30 cellular contexts compared by ENCODE assay signal in genomic region chr17:5264930-5265329, GRCh38. TPM values are rescaled to one million over a fixed set of nuclear protein-coding genes. Genes with fewer than 3 reads are reported as not detected.
DNase-seq lines count a peak whose midpoint lies in the region; ATAC-seq, FAIRE-seq and TF ChIP-seq lines count a peak whose summit lies in the region.
"Had no signal": no experiment of that assay in that cellular context is flagged by ENCODE, and none has a peak within 500 bp of the region (broad histone marks: within the 10 kb centered on the region; RNA-seq: fewer than 3 reads in every experiment).

No MANE protein-coding gene starts in this region.

- H3K27me3 ChIP-seq in HepG2 (ENCODE audit: control insufficient read depth in 1 of 2, insufficient read depth in 2 of 2, low read length in 2 of 2) (no peaks in the 10 kb centered on the region), right lobe of liver (no peaks in the 10 kb centered on the region)
- H3K27me3 ChIP-seq: BLaER1 treated with 17β-estradiol and CSF1 and Interleukin-3, amounts not matched to agents 10 nM and 100 nM; MG63 had no signal

- 25% methylated on average over 5 of the region's 5 CpGs for WGBS in HepG2 (ENCODE audit: low lambda C conversion rate)
- WGBS in right lobe of liver (ENCODE audit: insufficient coverage, low coverage, low lambda C conversion rate, missing lambda C conversion rate): 88% methylated on average over 3 of the region's 5 CpGs

- no peaks in the 10 kb centered on the region for H3K79me2 ChIP-seq in HepG2 (ENCODE audit: insufficient read depth, low read length)

- H3K36me3 ChIP-seq in HepG2 (replicated peaks in 1 of 2; ENCODE audit: control insufficient read depth in 1 of 2, insufficient read depth in 2 of 2, low read length in 2 of 2) (no peaks in the 10 kb centered on the region), right lobe of liver (no peaks in the 10 kb centered on the region), mucosa of descending colon (ENCODE audit: low read depth) (no peaks in the 10 kb centered on the region)
- H3K36me3 ChIP-seq: BLaER1 treated with 17β-estradiol and CSF1 and Interleukin-3, amounts not matched to agents 10 nM and 100 nM; MG63; SJSA1 had no signal

- H3K4me2 ChIP-seq in HepG2 (ENCODE audit: low read depth, low read length): peak overlapping the region; percentile 37; the same call in 1 of the 2 replicates
- H3K4me2 ChIP-seq: GM23338 had no signal

- in situ Hi-C loops in HepG2 (cut with HindIII; ENCODE audit: extremely low pct_ligation_motif_present, low pct_unique_long_range_greater_than_20kb): no loop called here

- no peak for TF ChIP-seq RAD21 in HepG2 (CRISPR knock-in tag; IDR thresholded peaks at IDR 0.05)

- H3K4me3 ChIP-seq in HepG2 (replicated peaks in 1 of 3; ENCODE audit: insufficient read depth in 1 of 3, low read depth in 2 of 3, low read length in 3 of 3): no peak overlapping the region
- H3K4me3 ChIP-seq in right lobe of liver: no peak overlapping the region
- H3K4me3 ChIP-seq in mucosa of descending colon: no peak overlapping the region
- H3K4me3 ChIP-seq: BLaER1 treated with 17β-estradiol and CSF1 and Interleukin-3, amounts not matched to agents 10 nM and 100 nM; GM23338; MG63; SJSA1 had no signal

- DNase-seq in HepG2 (ENCODE audit: low spot score): no peak
- no peak for DNase-seq in right lobe of liver
- peak; percentile 24 for DNase-seq in MV-4-11 (lab: John Stamatoyannopoulos, UW)
- DNase-seq in mucosa of descending colon: no peak
- DNase-seq in mesenteric fat pad (ENCODE audit: low spot score): no peak
- DNase-seq in activated CD8-positive, alpha-beta memory T cell treated with anti-CD3 and anti-CD28 coated beads, Interleukin-2, amount 50 U/mL, for 48 hours: no peak
- DNase-seq: CD4-positive, alpha-beta T cell; DMS79; GF-D8; H9; MG63; NCI-H1092 treated with DMSO at 0.1 percent for 48 hours; NCI-H1436; NCI-H187; NCI-H2081 treated with DMSO at 0.1 percent for 48 hours; NCI-H2171 treated with DMSO at 0.1 percent for 48 hours; NCI-H345; NCI-H524; NCI-H748 treated with DMSO at 0.1 percent for 48 hours; Right ventricle myocardium superior; RPMI8226 had no signal

- POLR2A ChIA-PET in HepG2 (lab: Yijun Ruan, JAX): no interaction called here

- H3K4me1 ChIP-seq in HepG2 (ENCODE audit: insufficient read depth, low read length) (peaks cover 31% of the 10 kb centered on the region), right lobe of liver (no peaks in the 10 kb centered on the region), mucosa of descending colon (ENCODE audit: low read depth) (no peaks in the 10 kb centered on the region)
- H3K4me1 ChIP-seq: SJSA1 had no signal

- H2AFZ ChIP-seq in HepG2 (ENCODE audit: low read length): no peak overlapping the region
- H2AFZ ChIP-seq: GM23338 had no signal

- H3K9me3 ChIP-seq in HepG2 (ENCODE audit: low read length): no peaks in the 10 kb centered on the region
- H3K9me3 ChIP-seq in right lobe of liver: no peaks in the 10 kb centered on the region
- H3K9me3 ChIP-seq in mucosa of descending colon: no peaks in the 10 kb centered on the region
- H3K9me3 ChIP-seq: BLaER1 treated with 17β-estradiol and CSF1 and Interleukin-3, amounts not matched to agents 10 nM and 100 nM; MG63; SJSA1 had no signal

- ATAC-seq in HepG2 (peak; percentile 43), right lobe of liver (no peak), mucosa of descending colon (peak; percentile 63), HG02642 (IDR thresholded peaks at IDR 0.05; ENCODE audit: poor library complexity, unreplicated experiment) (no peak)
- ATAC-seq: GM23338 had no signal

- no peak overlapping the region for H3K9ac ChIP-seq in HepG2 (ENCODE audit: insufficient read depth, low read depth, low read length)
- H3K9ac ChIP-seq: BLaER1 treated with 17β-estradiol and CSF1 and Interleukin-3, amounts not matched to agents 10 nM and 100 nM had no signal

- BruUV-seq in HepG2 (replicated peaks; lab: Mats Ljungman, UMichigan): no TSS peak

- CTCF ChIA-PET in HepG2 (lab: Yijun Ruan, JAX; ENCODE audit: low intra/inter-chr PET ratio, low total read pairs): no interaction called here

- intact Hi-C loops in HepG2 (cut with micrococcal nuclease; ENCODE audit: unreplicated experiment) (no loop called here), right lobe of liver (cut with DNase I) (no loop called here), mucosa of descending colon (cut with DNase I, micrococcal nuclease) (no loop called here)

- no peak for TF ChIP-seq POLR2A in HepG2 (IDR thresholded peaks at IDR 0.05; ENCODE audit: insufficient read depth in 1 of 2, low read depth in 2 of 2, low read length in 2 of 2)
- no peak for TF ChIP-seq POLR2A in right lobe of liver (IDR thresholded peaks at IDR 0.05)

- TF ChIP-seq EP300 in HepG2 (IDR thresholded peaks at IDR 0.05; ENCODE audit: low read depth in 2 of 2, low read length in 2 of 2) (no peak), HepG2 (CRISPR knock-in tag; IDR thresholded peaks at IDR 0.05; ENCODE audit: borderline replicate concordance) (no peak)

- TF ChIP-seq CTCF in HepG2 (CRISPR knock-in tag; IDR thresholded peaks at IDR 0.05): no peak
- TF ChIP-seq CTCF in right lobe of liver (IDR thresholded peaks at IDR 0.05): no peak
- no peak for TF ChIP-seq CTCF in mucosa of descending colon (IDR thresholded peaks at IDR 0.05)

- H4K20me1 ChIP-seq in HepG2 (ENCODE audit: insufficient read depth, low read length): no peaks in the 10 kb centered on the region; the same call in 1 of the 2 replicates
- H4K20me1 ChIP-seq: BLaER1 treated with 17β-estradiol and CSF1 and Interleukin-3, amounts not matched to agents 10 nM and 100 nM had no signal

- H3K27ac ChIP-seq in HepG2 (ENCODE audit: extremely low read length, insufficient read depth, low read length) (no peak overlapping the region), right lobe of liver (no peak overlapping the region)
- H3K27ac ChIP-seq: BLaER1 treated with 17β-estradiol and CSF1 and Interleukin-3, amounts not matched to agents 10 nM and 100 nM; SJSA1 had no signal

- FAIRE-seq in HepG2 (lab: Jason Lieb, UNC): no peak
- FAIRE-seq: A204.1, D721Med, GM12891 had no signal

TF ChIP-seq in HepG2, 621 proteins besides CTCF, POLR2A, EP300 and RAD21:
- TF ChIP-seq SALL1 (CRISPR knock-in tag; IDR thresholded peaks at IDR 0.05): no peak
- TF ChIP-seq FIP1L1 (IDR thresholded peaks at IDR 0.05; ENCODE audit: borderline replicate concordance, insufficient read depth, low read depth, low read length): no peak
- 0 out of 2 replicates have a peak, but pooled peaks have one; percentile 15 for TF ChIP-seq SAP130 (CRISPR knock-in tag; IDR thresholded peaks at IDR 0.05; ENCODE audit: low read depth)

RNA-seq across cellular contexts. Expression of gene RABEP1, which starts 17.2 kb away (rescaled TPM):
- 41.5 and 56.5 TPM in 2 replicates for total RNA-seq in HepG2 (2016; rRNA removed; fragmentation: Illumina TruSeq; extraction: Trizol)
- total RNA-seq in HepG2 (2016; cell fraction: cytosol; rRNA removed; fragmentation: Illumina TruSeq; extraction: Trizol; ENCODE audit: low read depth): 21.9 and 22.8 TPM in 2 replicates
- 43.2 and 59.4 TPM in 2 replicates for total RNA-seq in HepG2 (2016; cell fraction: insoluble cytoplasmic fraction; rRNA removed; fragmentation: Illumina TruSeq; extraction: Trizol)
- 33.4 and 37.3 TPM in 2 replicates for total RNA-seq in HepG2 (2016; cell fraction: membrane; rRNA removed; fragmentation: Illumina TruSeq; extraction: Trizol)
- 29.0 and 30.5 TPM in 2 replicates for total RNA-seq in HepG2 (2016; cell fraction: nucleus; rRNA removed; fragmentation: Illumina TruSeq; extraction: Trizol)
- polyA plus RNA-seq in HepG2 (2011; rRNA removed): 11.1 and 13.7 TPM in 2 replicates
- polyA plus RNA-seq in HepG2 (2011; cell fraction: cytosol; rRNA removed): 7.5 and 9.3 TPM in 2 replicates
- polyA plus RNA-seq in HepG2 (2011; cell fraction: nucleus; rRNA removed): 8.0 and 8.3 TPM in 2 replicates
- polyA plus RNA-seq in HepG2 (2012): 21.0 and 21.9 TPM in 2 replicates
- polyA plus RNA-seq in HepG2 (2016; cell fraction: cytosol; fragmentation: Illumina TruSeq; extraction: Trizol; ENCODE audit: low read depth): 11.5 and 14.3 TPM in 2 replicates
- 46.9 and 47.4 TPM in 2 replicates for polyA plus RNA-seq in HepG2 (2016; cell fraction: insoluble cytoplasmic fraction; fragmentation: Illumina TruSeq; extraction: Trizol; ENCODE audit: low read depth)
- polyA plus RNA-seq in HepG2 (2016; cell fraction: membrane; fragmentation: Illumina TruSeq; extraction: Trizol; ENCODE audit: low read depth): 18.7 and 20.4 TPM in 2 replicates
- 27.9 and 30.3 TPM in 2 replicates for polyA plus RNA-seq in HepG2 (2016; cell fraction: nucleus; fragmentation: Illumina TruSeq; extraction: Trizol; ENCODE audit: insufficient read depth, low read depth)
- polyA minus RNA-seq in HepG2 (2011; rRNA and poly(A)+ RNA removed; ENCODE audit: low replicate concordance): 24.6 and 51.3 TPM in 2 replicates
- polyA minus RNA-seq in HepG2 (2011; cell fraction: cytosol; rRNA and poly(A)+ RNA removed): 19.4 and 23.3 TPM in 2 replicates
- polyA minus RNA-seq in HepG2 (2011; cell fraction: nucleus; rRNA and poly(A)+ RNA removed): 26.1 and 38.8 TPM in 2 replicates
- total RNA-seq in right lobe of liver: 10 to 100 TPM; 15.5 to 25.4 (median 21.1) TPM
- 10 to 100 TPM; 24.9 to 53.4 (median 30.7) TPM for total RNA-seq in mucosa of descending colon
- total RNA-seq in mesenteric fat pad: 65.7 TPM

RNA-seq across cellular contexts. Expression of gene SCIMP, which starts 30.3 kb away (rescaled TPM):
- total RNA-seq in HepG2 (2016; rRNA removed; fragmentation: Illumina TruSeq; extraction: Trizol) (not detected in 2 replicates), right lobe of liver (1 to 10 TPM; 1.0 to 9.9 (median 3.2) TPM), mucosa of descending colon (1 to 10 TPM; 1.1 to 3.0 (median 2.8) TPM), mesenteric fat pad (7.6 TPM)
- not detected in 2 replicates for total RNA-seq in HepG2 (2016; cell fraction: cytosol; rRNA removed; fragmentation: Illumina TruSeq; extraction: Trizol; ENCODE audit: low read depth)
- total RNA-seq in HepG2 (2016; cell fraction: insoluble cytoplasmic fraction; rRNA removed; fragmentation: Illumina TruSeq; extraction: Trizol): not detected in 2 replicates
- not detected in 2 replicates for total RNA-seq in HepG2 (2016; cell fraction: membrane; rRNA removed; fragmentation: Illumina TruSeq; extraction: Trizol)
- not detected in 2 replicates for total RNA-seq in HepG2 (2016; cell fraction: nucleus; rRNA removed; fragmentation: Illumina TruSeq; extraction: Trizol)
- polyA plus RNA-seq in HepG2 (2011; rRNA removed): not detected in 2 replicates
- polyA plus RNA-seq in HepG2 (2011; cell fraction: cytosol; rRNA removed): not detected in 2 replicates
- not detected in 2 replicates for polyA plus RNA-seq in HepG2 (2011; cell fraction: nucleus; rRNA removed)
- not detected in 2 replicates for polyA plus RNA-seq in HepG2 (2012)
- polyA plus RNA-seq in HepG2 (2016; cell fraction: cytosol; fragmentation: Illumina TruSeq; extraction: Trizol; ENCODE audit: low read depth): not detected in 2 replicates
- not detected in 2 replicates for polyA plus RNA-seq in HepG2 (2016; cell fraction: insoluble cytoplasmic fraction; fragmentation: Illumina TruSeq; extraction: Trizol; ENCODE audit: low read depth)
- polyA plus RNA-seq in HepG2 (2016; cell fraction: membrane; fragmentation: Illumina TruSeq; extraction: Trizol; ENCODE audit: low read depth): not detected in 2 replicates
- polyA plus RNA-seq in HepG2 (2016; cell fraction: nucleus; fragmentation: Illumina TruSeq; extraction: Trizol; ENCODE audit: insufficient read depth, low read depth): not detected in 2 replicates
- 0.19 TPM in 1 of 2 replicates, not detected in the other for polyA minus RNA-seq in HepG2 (2011; rRNA and poly(A)+ RNA removed; ENCODE audit: low replicate concordance)
- polyA minus RNA-seq in HepG2 (2011; cell fraction: cytosol; rRNA and poly(A)+ RNA removed): not detected in 2 replicates
- not detected in 2 replicates for polyA minus RNA-seq in HepG2 (2011; cell fraction: nucleus; rRNA and poly(A)+ RNA removed)
- total RNA-seq: GM23338, H9, LHCN-M2, SJSA1 had no signal
- polyA plus RNA-seq: AG04450 had no signal

Comparison
In these comparisons a context has a peak if more than half of its experiments do, and no peak if none do; other contexts are left out.
1. ATAC-seq: peak in HepG2 (single experiment) and mucosa of descending colon (single experiment); none in right lobe of liver (0 of 4) and HG02642 (single experiment).